ENCODE assay signal across 24 cellular contexts in the genomic region with DNA sequence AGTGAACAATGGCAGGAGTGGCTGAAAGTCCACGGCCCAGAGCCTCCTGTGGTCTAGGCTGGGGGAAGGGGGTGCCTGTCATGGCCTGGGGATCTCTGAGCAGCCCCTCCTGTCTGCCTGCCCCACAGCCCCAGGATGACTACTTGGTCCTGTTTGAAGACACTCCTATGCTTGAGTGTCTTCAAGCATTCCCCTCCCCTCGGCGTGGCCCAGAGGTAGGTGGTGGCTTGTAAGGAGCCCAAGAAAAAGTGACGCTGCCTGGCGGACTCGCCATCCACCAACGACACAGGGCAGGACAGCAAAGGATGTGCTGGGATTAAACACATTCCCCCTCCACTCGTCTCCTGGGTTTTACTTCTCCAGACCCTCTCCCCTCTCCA. TPM values are rescaled to one million over a fixed set of nuclear protein-coding genes. Genes with fewer than 3 reads are reported as not detected.
"Had no signal": no experiment of that assay in that cellular context is flagged by ENCODE, and none has a peak within 500 bp of the region (broad histone marks: within the 10 kb centered on the region; RNA-seq: fewer than 3 reads in every experiment).

No MANE protein-coding gene starts in this region.

- H3K36me3 Mint-ChIP-seq: activated naive CD4-positive, alpha-beta T cell treated with anti-CD3 and anti-CD28 coated beads, Interleukin-2, amount 50 U/mL, for 24 hours; memory B cell had no signal

- H3K4me3 ChIP-seq: breast epithelium, gastrocnemius medialis, prostate gland, right atrium auricular region, tibial nerve had no signal

- H3K9me3 ChIP-seq: breast epithelium, gastrocnemius medialis, prostate gland, right atrium auricular region, tibial nerve had no signal

- H3K4me1 ChIP-seq: breast epithelium, prostate gland had no signal

- H3K27ac ChIP-seq: breast epithelium, gastrocnemius medialis, prostate gland, right atrium auricular region, tibial nerve had no signal

- H3K27me3 ChIP-seq: breast epithelium, right atrium auricular region had no signal

- H3K27ac Mint-ChIP-seq: activated naive CD4-positive, alpha-beta T cell treated with anti-CD3 and anti-CD28 coated beads, Interleukin-2, amount 50 U/mL, for 24 hours; memory B cell; stimulated activated naive CD8-positive, alpha-beta T cell treated with anti-CD3 and anti-CD28 coated beads, Interleukin-15, Interleukin-2, amounts not matched to agents 100 ng/mL and 50 ng/mL, for 24 hours had no signal

- H3K36me3 ChIP-seq: breast epithelium, gastrocnemius medialis, prostate gland, right atrium auricular region had no signal

- DNase-seq: activated CD4-positive, alpha-beta T cell treated with anti-CD3 and anti-CD28 coated beads, Interleukin-2, amount 50 U/mL, for 1 hour; activated CD8-positive, alpha-beta memory T cell treated with anti-CD3 and anti-CD28 coated beads, Interleukin-2, amount 50 U/mL, for 48 hours; activated effector memory CD4-positive, alpha-beta T cell treated with anti-CD3 and anti-CD28 coated beads, Interleukin-2, amount 50 U/mL, for 16 hours; activated T-cell treated with anti-CD3 and anti-CD28 coated beads, Interleukin-2, amount 50 U/mL, for 48 hours; cortex of kidney; effector CD4-positive, alpha-beta T cell; gastrocnemius medialis; head of caudate nucleus; left ventricle myocardium superior; T-helper 1 cell; T1000 had no signal

- H3K4me3 Mint-ChIP-seq: activated naive CD4-positive, alpha-beta T cell treated with anti-CD3 and anti-CD28 coated beads, Interleukin-2, amount 50 U/mL, for 24 hours; memory B cell; stimulated activated naive CD8-positive, alpha-beta T cell treated with anti-CD3 and anti-CD28 coated beads, Interleukin-15, Interleukin-2, amounts not matched to agents 100 ng/mL and 50 ng/mL, for 24 hours had no signal

- ATAC-seq: activated CD4-positive, CD25-positive, alpha-beta regulatory T cell treated with anti-CD3 and anti-CD28 coated beads, Interleukin-2, amount 50 U/mL, for 24 hours; esophagus mucosa; gastrocnemius medialis; left ventricle myocardium superior had no signal

- H3K4me1 Mint-ChIP-seq: activated naive CD4-positive, alpha-beta T cell treated with anti-CD3 and anti-CD28 coated beads, Interleukin-2, amount 50 U/mL, for 24 hours had no signal

- H3K9me3 Mint-ChIP-seq: activated naive CD4-positive, alpha-beta T cell treated with anti-CD3 and anti-CD28 coated beads, Interleukin-2, amount 50 U/mL, for 24 hours; memory B cell; stimulated activated naive CD8-positive, alpha-beta T cell treated with anti-CD3 and anti-CD28 coated beads, Interleukin-15, Interleukin-2, amounts not matched to agents 100 ng/mL and 50 ng/mL, for 24 hours had no signal

RNA-seq across cellular contexts. Expression of a gene that starts 7.3 kb away (rescaled TPM):
- total RNA-seq: astrocyte, osteoblast had no signal

RNA-seq across cellular contexts. Expression of a gene that starts 33.7 kb away (rescaled TPM):
- total RNA-seq: astrocyte, breast epithelium, kidney epithelial cell, left ventricle myocardium superior, osteoblast, right atrium auricular region, skeletal muscle tissue had no signal
